Comparison of ENCODE assay signal across 33 cellular contexts in the genomic region with DNA sequence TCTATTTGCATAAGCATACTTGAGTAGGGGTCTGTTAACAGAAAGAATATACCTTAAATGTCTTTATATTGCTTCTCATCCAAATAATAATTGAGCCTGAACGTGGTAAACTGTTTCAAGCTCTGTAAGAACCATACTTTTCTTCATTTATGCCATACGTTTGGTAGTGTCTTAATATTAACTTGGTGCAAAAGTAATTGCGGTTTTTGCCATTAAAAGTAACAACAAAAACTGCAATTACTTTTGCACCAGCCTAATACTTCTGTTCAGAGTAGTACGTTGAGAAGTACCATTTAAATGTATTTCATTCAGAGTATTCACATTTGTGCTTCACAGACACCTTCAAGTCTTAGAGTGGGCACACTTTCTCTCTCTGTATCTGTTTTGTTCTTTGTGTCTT.
"Had no signal": no experiment of that assay in that cellular context is flagged by ENCODE, and none has a peak within 500 bp of the region (broad histone marks: within the 10 kb centered on the region; RNA-seq: fewer than 3 reads in every experiment).

No MANE protein-coding gene starts in this region.

- H3K27me3 ChIP-seq: adrenal gland, ascending aorta, body of pancreas, brain microvascular endothelial cell, breast epithelium, cardiac muscle cell had no signal

- ATAC-seq: activated naive CD4-positive, alpha-beta T cell treated with anti-CD3 and anti-CD28 coated beads, Interleukin-2, amount 50 U/mL, for 72 hours; activated naive CD8-positive, alpha-beta T cell treated with anti-CD3 and anti-CD28 coated beads, Interleukin-2, amount 50 U/mL, for 24 hours; activated T-cell treated with anti-CD3 and anti-CD28 coated beads, Interleukin-2, amount 50 U/mL, for 4 hours; activated T-cell treated with anti-CD3 and anti-CD28 coated beads, Interleukin-2, amount 50 U/mL, for 72 hours; activated T-helper 17 cell treated with anti-CD3 and anti-CD28 coated beads, Interleukin-2, amount 50 U/mL, for 72 hours; body of pancreas had no signal

- H3K4me3 ChIP-seq: adrenal gland, ascending aorta, body of pancreas, breast epithelium, cardiac muscle cell had no signal

- H3K36me3 ChIP-seq: adrenal gland, ascending aorta, brain microvascular endothelial cell, breast epithelium, cardiac muscle cell had no signal

- FAIRE-seq: astrocyte, bronchial epithelial cell, colon had no signal

- H3K27ac ChIP-seq: adrenal gland, ascending aorta, body of pancreas, brain microvascular endothelial cell, cardiac muscle cell had no signal

- DNase-seq: activated effector memory CD4-positive, alpha-beta T cell treated with anti-CD3 and anti-CD28 coated beads, Interleukin-2, amount 50 U/mL, for 16 hours; activated effector memory CD4-positive, alpha-beta T cell treated with Interleukin-2 at 50 U/mL for 16 hours; activated gamma-delta T cell; activated gamma-delta T cell treated with Interleukin-2 at 50 U/mL for 16 hours; activated naive CD4-positive, alpha-beta T cell; activated naive CD4-positive, alpha-beta T cell treated with anti-CD3 and anti-CD28 coated beads for 36 hours; activated naive CD4-positive, alpha-beta T cell treated with anti-CD3 and anti-CD28 coated beads, Interleukin-2, amount 10 ng/mL, durations not matched to agents 7 days and 5 days; activated naive CD4-positive, alpha-beta T cell treated with anti-CD3 and anti-CD28 coated beads, Interleukin-2, amount 50 U/mL, for 16 hours; activated naive CD4-positive, alpha-beta T cell treated with Interleukin-2 at 50 U/mL for 16 hours; activated naive CD8-positive, alpha-beta T cell treated with anti-CD3 and anti-CD28 coated beads for 36 hours; activated naive CD8-positive, alpha-beta T cell treated with anti-CD3 and anti-CD28 coated beads, Interleukin-2, amount 10 ng/mL, durations not matched to agents 7 days and 5 days; activated naive CD8-positive, alpha-beta T cell treated with anti-CD3 and anti-CD28 coated beads, Interleukin-2, amount 50 U/mL, for 24 hours; activated T-cell treated with anti-CD3 and anti-CD28 coated beads, Interleukin-2, amount 50 U/mL, for 4 hours; activated T-cell treated with anti-CD3 and anti-CD28 coated beads, Interleukin-2, amount 50 U/mL, for 48 hours; activated T-cell treated with anti-CD3 and anti-CD28 coated beads, Interleukin-2, amount 50 U/mL, for 72 hours; adrenal gland; amniotic stem cell; amygdala; anterior cingulate cortex; aorta; body of pancreas; brain microvascular endothelial cell; caudate nucleus; central memory CD4-positive, alpha-beta T cell; cerebellar nuclear complex had no signal

- H3K4me1 ChIP-seq: adrenal gland, ascending aorta, body of pancreas, breast epithelium had no signal

- H3K9me3 ChIP-seq: adrenal gland, body of pancreas, breast epithelium had no signal
